ENCODE assay signal across 8 cellular contexts in genomic region chr5:10111575-10111974, GRCh38.
DNase-seq lines count a peak whose midpoint lies in the region; TF ChIP-seq lines count a peak whose summit lies in the region.

No MANE protein-coding gene starts in this region.

- H3K4me1 Mint-ChIP-seq in HFFc6 (ENCODE audit: low read depth) = peaks cover 20% of the 10 kb centered on the region

- DNase-seq in GM06990 (ENCODE audit: extremely low read depth, insufficient read length) = no peak
- DNase-seq in HFFc6 = peak; percentile 51
- DNase-seq in OCI-LY7 (ENCODE audit: low spot score) = peak; percentile 10
- DNase-seq in fibroblast of the conjunctiva (ENCODE audit: low read depth) = peak; percentile 43
- DNase-seq in activated T-cell treated with anti-CD3 and anti-CD28 coated beads, Interleukin-2, amount 50 U/mL, for 48 hours = no peak
- DNase-seq in NCI-H345 (lab: John Stamatoyannopoulos, UW) = no peak
- DNase-seq in RPMI8226 = no peak
- DNase-seq in T1000 (lab: John Stamatoyannopoulos, UW) = no peak

- TF ChIP-seq CTCF in GM06990 (IDR thresholded peaks at IDR 0.05; ENCODE audit: insufficient read depth, low read length, poor library complexity, severe bottlenecking) = peak; percentile 53
- TF ChIP-seq CTCF in HFFc6 (IDR thresholded peaks at IDR 0.05) = peak; percentile 56
- peak; percentile 71 for TF ChIP-seq CTCF in OCI-LY7 (conservative IDR thresholded peaks at IDR 0.05; ENCODE audit: low read length)

- no peaks in the 10 kb centered on the region for H3K79me2 ChIP-seq in OCI-LY7 (ENCODE audit: insufficient read depth, low read depth, low read length)

- H3K9me3 Mint-ChIP-seq in HFFc6 = no peaks in the 10 kb centered on the region

- H3K27ac ChIP-seq in OCI-LY7 (ENCODE audit: low read depth, low read length, poor library complexity, severe bottlenecking) = no peak overlapping the region

- no peaks in the 10 kb centered on the region for H3K9me2 ChIP-seq in OCI-LY7 (ENCODE audit: insufficient read depth, low read length)

- no peaks in the 10 kb centered on the region for H3K36me3 Mint-ChIP-seq in HFFc6 (ENCODE audit: low read depth)

- POLR2A ChIA-PET in OCI-LY7 (lab: Charles Lee) = no interaction called here

- H3K4me3 Mint-ChIP-seq in HFFc6 = no peak overlapping the region

- intact Hi-C loops in OCI-LY7 (cut with micrococcal nuclease; ENCODE audit: unreplicated experiment) = no loop called here

- H3K4me1 ChIP-seq in OCI-LY7 (ENCODE audit: insufficient read depth, low read length, poor library complexity, severe bottlenecking) = no peaks in the 10 kb centered on the region

- no peak overlapping the region for H3K4me3 ChIP-seq in GM06990 (replicated peaks; ENCODE audit: low read depth, low read length)
- no peak overlapping the region for H3K4me3 ChIP-seq in OCI-LY7 (ENCODE audit: low read depth, low read length, poor library complexity, severe bottlenecking)

- CTCF ChIA-PET in OCI-LY7 (lab: Charles Lee; ENCODE audit: unreplicated experiment) = no interaction called here

- H3K36me3 ChIP-seq in GM06990 (ENCODE audit: control insufficient read depth, insufficient read depth, low read length) (no peaks in the 10 kb centered on the region), OCI-LY7 (ENCODE audit: insufficient read depth, low read length) (no peaks in the 10 kb centered on the region)

- no peaks in the 10 kb centered on the region for H3K27me3 ChIP-seq in GM06990 (replicated peaks; ENCODE audit: control insufficient read depth, insufficient read depth, low read length)

- no peaks in the 10 kb centered on the region for H3K9me3 ChIP-seq in OCI-LY7 (ENCODE audit: low read length)

- no peaks in the 10 kb centered on the region; the same call in 1 of the 2 replicates for H3K27me3 Mint-ChIP-seq in HFFc6 (ENCODE audit: insufficient read depth)

- BruUV-seq in OCI-LY7 (replicated peaks; lab: Mats Ljungman, UMichigan) = no TSS peak

- H2AFZ ChIP-seq in OCI-LY7 (ENCODE audit: low read length) = no peak overlapping the region

- H3K27ac Mint-ChIP-seq in HFFc6 = no peak overlapping the region

- no peak overlapping the region for H3K4me2 ChIP-seq in OCI-LY7 (ENCODE audit: low read length)

- no peaks in the 10 kb centered on the region for H4K20me1 ChIP-seq in OCI-LY7 (ENCODE audit: insufficient read depth, low read length)

Comparison
In these comparisons a context has a peak if more than half of its experiments do, and no peak if none do; other contexts are left out.
1. DNase-seq: peak in HFFc6 (single experiment), OCI-LY7 (single experiment) and fibroblast of the conjunctiva (single experiment); none in GM06990 (single experiment), activated T-cell treated with anti-CD3 and anti-CD28 coated beads, Interleukin-2, amount 50 U/mL, for 48 hours (0 of 2), NCI-H345 (single experiment), RPMI8226 (single experiment) and T1000 (single experiment).
2. Peak in every context shown above with its lines, with median percentiles within 50 percentile points of each other: CTCF ChIP-seq.